ENCODE assay signal across 20 cellular contexts in the genomic region with DNA sequence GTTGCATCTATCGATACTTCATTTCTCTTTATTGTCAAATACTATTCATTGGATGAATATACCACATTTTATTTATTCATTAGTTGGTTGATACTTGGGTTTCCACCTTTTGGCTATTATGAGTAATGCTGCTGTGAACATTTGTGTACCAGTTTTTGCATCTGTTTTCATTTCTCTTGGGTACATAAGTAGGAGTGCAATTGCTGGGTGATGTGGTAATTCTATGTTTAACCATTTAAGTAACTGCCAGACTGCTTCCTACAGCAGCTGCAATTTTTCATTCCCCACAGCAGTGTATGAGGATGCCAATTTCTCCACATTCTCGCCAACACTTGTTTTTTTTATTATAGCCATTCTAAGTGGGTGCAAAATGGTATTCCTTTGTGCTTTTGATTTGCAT.
"Had no signal": no experiment of that assay in that cellular context is flagged by ENCODE, and none has a peak within 500 bp of the region (broad histone marks: within the 10 kb centered on the region; RNA-seq: fewer than 3 reads in every experiment).

No MANE protein-coding gene starts in this region.

- ATAC-seq: activated CD8-positive, alpha-beta T cell treated with anti-CD3 and anti-CD28 coated beads, Interleukin-2, amount 10 ng/mL, durations not matched to agents 7 days and 5 days; gastroesophageal sphincter; left colon; lower lobe of right lung; natural killer cell treated with Interleukin-12 subunit alpha and Interleukin-12 subunit beta and Interleukin-15 and Interleukin-18, amount 100 ng/mL, for 72 hours; stimulated activated memory B cell treated with anti-CD40 and anti-IgM and Interleukin-4, amounts not matched to agents 10 μg/mL and 1 μg/mL and 100 μg/mL, for 72 hours; T-cell had no signal

- H3K4me1 ChIP-seq: gastroesophageal sphincter, lower lobe of right lung, sigmoid colon, spleen, thyroid gland had no signal

- H3K27ac ChIP-seq: gastroesophageal sphincter, lower lobe of right lung, neutrophil, sigmoid colon, spleen, thyroid gland had no signal

- H3K4me3 ChIP-seq: gastroesophageal sphincter, lower lobe of right lung, sigmoid colon, spleen, thyroid gland had no signal

- DNase-seq: activated CD4-positive, alpha-beta T cell treated with anti-CD3 and anti-CD28 coated beads, Interleukin-2, amount 10 ng/mL, durations not matched to agents 24 days and 14 days; activated CD4-positive, CD25-positive, alpha-beta regulatory T cell; activated CD8-positive, alpha-beta T cell treated with anti-CD3 and anti-CD28 coated beads, Interleukin-2, amount 10 ng/mL, durations not matched to agents 7 days and 5 days; activated naive CD4-positive, alpha-beta T cell treated with Interleukin-2 at 50 U/mL for 16 hours; activated naive CD8-positive, alpha-beta T cell treated with anti-CD3 and anti-CD28 coated beads, Interleukin-2, amount 10 ng/mL, durations not matched to agents 7 days and 5 days; activated T-cell treated with anti-CD3 and anti-CD28 coated beads, Interleukin-2, amount 50 U/mL, for 24 hours; anterior cingulate cortex; cortex of kidney; left colon; sigmoid colon; spleen; stimulated activated CD4-positive, alpha-beta T cell treated with anti-CD3 and anti-CD28 coated beads, Interleukin-4, amount 100 ng/mL, for 4 hours; T-cell; T1000; thyroid gland had no signal

- H3K27me3 ChIP-seq: gastroesophageal sphincter, neutrophil, sigmoid colon, spleen, thyroid gland had no signal

- H3K9me3 ChIP-seq: gastroesophageal sphincter, lower lobe of right lung, neutrophil, sigmoid colon, spleen, thyroid gland had no signal
